ENCODE assay signal across 10 cellular contexts in genomic region chr15:48176957-48177356, GRCh38. TPM values are rescaled to one million over a fixed set of nuclear protein-coding genes. Genes with fewer than 3 reads are reported as not detected.
A peak's percentile ranks its signal among the peaks of the same experiment; 100 is the strongest.
DNase-seq lines count a peak whose midpoint lies in the region; ATAC-seq lines count a peak whose summit lies in the region.
"Had no signal": no experiment of that assay in that cellular context is flagged by ENCODE, and none has a peak within 500 bp of the region (broad histone marks: within the 10 kb centered on the region; RNA-seq: fewer than 3 reads in every experiment).

No MANE protein-coding gene starts in this region.

- H3K4me3 ChIP-seq in NT2/D1 (ENCODE audit: insufficient read length, low read depth) (peak overlapping the region; percentile 59), right cardiac atrium (ENCODE audit: low read length) (peak overlapping the region; percentile 89)

- ATAC-seq in right cardiac atrium (no peak), HG03108 (IDR thresholded peaks at IDR 0.05; ENCODE audit: unreplicated experiment) (no peak)
- peak; percentile 16 to 21 for ATAC-seq in stimulated activated naive B cell treated with anti-CD40 and anti-IgM and Interleukin-4, amounts not matched to agents 10 μg/mL and 1 μg/mL and 100 μg/mL, for 72 hours (replicated peaks)

- H3K27ac ChIP-seq in right cardiac atrium (ENCODE audit: low read length) = no peak overlapping the region

- intact Hi-C loops in right cardiac atrium (cut with DNase I) = no loop called here

- WGBS in right cardiac atrium = 72% methylated on average over 2 of the region's 2 CpGs

- no peak overlapping the region for H3K27ac Mint-ChIP-seq in T-helper 1 cell treated with Interleukin-12 subunit alpha and Interleukin-12 subunit beta and Interleukin-4 antibody, amounts not matched to agents 30 μg/mL and 1 μg/mL, for 36 hours
- H3K27ac Mint-ChIP-seq in stimulated activated naive B cell treated with anti-CD40 and anti-IgM and Interleukin-4, amounts not matched to agents 10 μg/mL and 1 μg/mL and 100 μg/mL, for 72 hours = peak overlapping the region; percentile 94

- peaks cover 21% of the 10 kb centered on the region for H3K4me1 Mint-ChIP-seq in T-helper 1 cell treated with Interleukin-12 subunit alpha and Interleukin-12 subunit beta and Interleukin-4 antibody, amounts not matched to agents 30 μg/mL and 1 μg/mL, for 36 hours (ENCODE audit: low read depth)
- H3K4me1 Mint-ChIP-seq in stimulated activated naive B cell treated with anti-CD40 and anti-IgM and Interleukin-4, amounts not matched to agents 10 μg/mL and 1 μg/mL and 100 μg/mL, for 72 hours = peaks cover 7 to 16% of the 10 kb centered on the region in 2 donors

- H3K9me3 ChIP-seq in NT2/D1 (ENCODE audit: insufficient read depth, low read length) (no peaks in the 10 kb centered on the region), right cardiac atrium (ENCODE audit: control insufficient read depth, low read length) (no peaks in the 10 kb centered on the region)

- H3K9me3 Mint-ChIP-seq in T-helper 1 cell treated with Interleukin-12 subunit alpha and Interleukin-12 subunit beta and Interleukin-4 antibody, amounts not matched to agents 30 μg/mL and 1 μg/mL, for 36 hours = peaks cover 13% of the 10 kb centered on the region
- peaks cover 0 to 1% of the 10 kb centered on the region in 2 donors for H3K9me3 Mint-ChIP-seq in stimulated activated naive B cell treated with anti-CD40 and anti-IgM and Interleukin-4, amounts not matched to agents 10 μg/mL and 1 μg/mL and 100 μg/mL, for 72 hours

- DNase-seq in T-helper 1 cell (no peak), NT2/D1 (ENCODE audit: low read depth, low spot score) (no peak), right cardiac atrium (no peak), SIG-M5 treated with dmso at 0.1 percent for 504 hours (lab: John Stamatoyannopoulos, UW; ENCODE audit: unreplicated experiment) (no peak)
- no peak for DNase-seq in stimulated activated naive B cell treated with anti-CD40 and anti-IgM and Interleukin-4, amounts not matched to agents 10 μg/mL and 1 μg/mL and 100 μg/mL, for 72 hours
- no peak for DNase-seq in stimulated activated naive CD4-positive, alpha-beta T cell treated with Interleukin-2 at 50 U/mL for 16 hours (lab: John Stamatoyannopoulos, UW)
- DNase-seq: activated gamma-delta T cell had no signal

- peak overlapping the region; percentile 93 for H3K4me3 Mint-ChIP-seq in T-helper 1 cell treated with Interleukin-12 subunit alpha and Interleukin-12 subunit beta and Interleukin-4 antibody, amounts not matched to agents 30 μg/mL and 1 μg/mL, for 36 hours
- H3K4me3 Mint-ChIP-seq in stimulated activated naive B cell treated with anti-CD40 and anti-IgM and Interleukin-4, amounts not matched to agents 10 μg/mL and 1 μg/mL and 100 μg/mL, for 72 hours = peak overlapping the region; percentile 85 to 87

- peaks cover 14% of the 10 kb centered on the region for H3K27me3 Mint-ChIP-seq in T-helper 1 cell treated with Interleukin-12 subunit alpha and Interleukin-12 subunit beta and Interleukin-4 antibody, amounts not matched to agents 30 μg/mL and 1 μg/mL, for 36 hours (ENCODE audit: low read depth)
- peaks cover 6 to 9% of the 10 kb centered on the region in 2 donors for H3K27me3 Mint-ChIP-seq in stimulated activated naive B cell treated with anti-CD40 and anti-IgM and Interleukin-4, amounts not matched to agents 10 μg/mL and 1 μg/mL and 100 μg/mL, for 72 hours

- peaks cover 12% of the 10 kb centered on the region for H3K36me3 Mint-ChIP-seq in T-helper 1 cell treated with Interleukin-12 subunit alpha and Interleukin-12 subunit beta and Interleukin-4 antibody, amounts not matched to agents 30 μg/mL and 1 μg/mL, for 36 hours (ENCODE audit: low read depth)
- H3K36me3 Mint-ChIP-seq in stimulated activated naive B cell treated with anti-CD40 and anti-IgM and Interleukin-4, amounts not matched to agents 10 μg/mL and 1 μg/mL and 100 μg/mL, for 72 hours = peaks cover 8 to 19% of the 10 kb centered on the region in 2 donors

- no peaks in the 10 kb centered on the region for H3K36me3 ChIP-seq in NT2/D1 (ENCODE audit: insufficient read depth, insufficient read length, low read length)

- no peaks in the 10 kb centered on the region for H3K27me3 ChIP-seq in NT2/D1 (ENCODE audit: insufficient read depth, insufficient read length)
- no peaks in the 10 kb centered on the region for H3K27me3 ChIP-seq in right cardiac atrium (ENCODE audit: control insufficient read depth, insufficient read depth)

- H3K9ac ChIP-seq in NT2/D1 (ENCODE audit: insufficient read length, low read depth) = peak overlapping the region; percentile 21

- H3K4me1 ChIP-seq in NT2/D1 (ENCODE audit: insufficient read depth, insufficient read length) (no peaks in the 10 kb centered on the region), right cardiac atrium (ENCODE audit: control insufficient read depth, insufficient read depth, low read length) (no peaks in the 10 kb centered on the region)

RNA-seq across cellular contexts. Expression of gene MYEF2, which starts 1.1 kb away (rescaled TPM):
- 10 to 100 TPM; 10.2 to 17.5 (median 13.3) TPM for total RNA-seq in right cardiac atrium
- 7.2 TPM for polyA plus RNA-seq in right cardiac atrium

RNA-seq across cellular contexts. Expression of gene CTXN2, which starts 14.5 kb away (rescaled TPM):
- not detected for total RNA-seq in right cardiac atrium
- not detected for polyA plus RNA-seq in right cardiac atrium

RNA-seq across cellular contexts. Expression of gene SLC12A1, which starts 29.1 kb away (rescaled TPM):
- not detected for total RNA-seq in right cardiac atrium
- polyA plus RNA-seq in right cardiac atrium = not detected
- total RNA-seq: pulmonary artery endothelial cell had no signal

RNA-seq across cellular contexts. Expression of gene SLC24A5, which starts 56.2 kb away (rescaled TPM):
- total RNA-seq in right cardiac atrium = not detected
- polyA plus RNA-seq in right cardiac atrium = not detected
- total RNA-seq: pulmonary artery endothelial cell had no signal

Comparison
In these comparisons a context has a peak if more than half of its experiments do, and no peak if none do; other contexts are left out.
1. ATAC-seq: peak in stimulated activated naive B cell treated with anti-CD40 and anti-IgM and Interleukin-4, amounts not matched to agents 10 μg/mL and 1 μg/mL and 100 μg/mL, for 72 hours (2 of 2); none in right cardiac atrium (0 of 2) and HG03108 (single experiment).